20 cellular contexts compared by ENCODE assay signal in genomic region chr11:73059915-73060314, GRCh38.
"Had no signal": no experiment of that assay in that cellular context is flagged by ENCODE, and none has a peak within 500 bp of the region (broad histone marks: within the 10 kb centered on the region; RNA-seq: fewer than 3 reads in every experiment).

No MANE protein-coding gene starts in this region.

- H3K36me3 ChIP-seq: transverse colon had no signal

- DNase-seq: activated CD4-positive, alpha-beta T cell treated with anti-CD3 and anti-CD28 coated beads, Interleukin-2, amount 10 ng/mL, durations not matched to agents 24 days and 14 days; activated CD8-positive, alpha-beta memory T cell treated with anti-CD3 and anti-CD28 coated beads, Interleukin-2, amount 50 U/mL, for 4 hours; activated CD8-positive, alpha-beta T cell treated with anti-CD3 and anti-CD28 coated beads, Interleukin-2, amount 10 ng/mL, durations not matched to agents 7 days and 5 days; activated naive CD4-positive, alpha-beta T cell treated with anti-CD3 and anti-CD28 coated beads for 36 hours; caudate nucleus; effector CD4-positive, alpha-beta T cell; foreskin melanocyte; head of caudate nucleus; kidney glomerular epithelial cell; left ventricle myocardium superior; mesendoderm; posterior cingulate gyrus; retina; stimulated activated CD4-positive, alpha-beta T cell treated with anti-CD3 and anti-CD28 coated beads, Interleukin-12 subunit alpha, Interleukin-12 subunit beta, amount 100 ng/mL, for 4 hours; stimulated activated CD4-positive, alpha-beta T cell treated with anti-CD3 and anti-CD28 coated beads, Interleukin-2, amount 100 ng/mL, for 24 hours; stimulated activated naive CD4-positive, alpha-beta T cell; transverse colon had no signal

- H3K27ac ChIP-seq: coronary artery, transverse colon had no signal

- H3K27ac Mint-ChIP-seq: activated CD4-positive, alpha-beta T cell treated with anti-CD3 and anti-CD28 coated beads, Interleukin-2, amount 10 ng/mL, durations not matched to agents 24 days and 14 days; activated CD8-positive, alpha-beta T cell treated with anti-CD3 and anti-CD28 coated beads, Interleukin-2, amount 10 ng/mL, durations not matched to agents 7 days and 5 days; activated naive CD4-positive, alpha-beta T cell treated with anti-CD3 and anti-CD28 coated beads for 36 hours had no signal

- H3K9me3 ChIP-seq: transverse colon had no signal

- H3K9me3 Mint-ChIP-seq: activated CD4-positive, alpha-beta T cell treated with anti-CD3 and anti-CD28 coated beads, Interleukin-2, amount 10 ng/mL, durations not matched to agents 24 days and 14 days; natural killer cell treated with Interleukin-12 subunit alpha and Interleukin-12 subunit beta and Interleukin-15 and Interleukin-18, amount 100 ng/mL, for 72 hours had no signal

- H3K27me3 ChIP-seq: transverse colon had no signal

- H3K4me3 Mint-ChIP-seq: activated CD4-positive, alpha-beta T cell treated with anti-CD3 and anti-CD28 coated beads, Interleukin-2, amount 10 ng/mL, durations not matched to agents 24 days and 14 days; activated CD8-positive, alpha-beta T cell treated with anti-CD3 and anti-CD28 coated beads, Interleukin-2, amount 10 ng/mL, durations not matched to agents 7 days and 5 days; activated naive CD4-positive, alpha-beta T cell treated with anti-CD3 and anti-CD28 coated beads for 36 hours; natural killer cell treated with Interleukin-12 subunit alpha and Interleukin-12 subunit beta and Interleukin-15 and Interleukin-18, amount 100 ng/mL, for 72 hours had no signal

- FAIRE-seq: endothelial cell of umbilical vein had no signal

- H3K27me3 Mint-ChIP-seq: activated CD4-positive, alpha-beta T cell treated with anti-CD3 and anti-CD28 coated beads, Interleukin-2, amount 10 ng/mL, durations not matched to agents 24 days and 14 days; natural killer cell treated with Interleukin-12 subunit alpha and Interleukin-12 subunit beta and Interleukin-15 and Interleukin-18, amount 100 ng/mL, for 72 hours had no signal

- ATAC-seq: activated CD8-positive, alpha-beta T cell treated with anti-CD3 and anti-CD28 coated beads, Interleukin-2, amount 10 ng/mL, durations not matched to agents 7 days and 5 days; left ventricle myocardium superior; natural killer cell treated with Interleukin-12 subunit alpha and Interleukin-12 subunit beta and Interleukin-15 and Interleukin-18, amount 100 ng/mL, for 72 hours had no signal

- H3K4me3 ChIP-seq: coronary artery, transverse colon had no signal
